Comparison of ENCODE assay signal across 8 cellular contexts in the genomic region with DNA sequence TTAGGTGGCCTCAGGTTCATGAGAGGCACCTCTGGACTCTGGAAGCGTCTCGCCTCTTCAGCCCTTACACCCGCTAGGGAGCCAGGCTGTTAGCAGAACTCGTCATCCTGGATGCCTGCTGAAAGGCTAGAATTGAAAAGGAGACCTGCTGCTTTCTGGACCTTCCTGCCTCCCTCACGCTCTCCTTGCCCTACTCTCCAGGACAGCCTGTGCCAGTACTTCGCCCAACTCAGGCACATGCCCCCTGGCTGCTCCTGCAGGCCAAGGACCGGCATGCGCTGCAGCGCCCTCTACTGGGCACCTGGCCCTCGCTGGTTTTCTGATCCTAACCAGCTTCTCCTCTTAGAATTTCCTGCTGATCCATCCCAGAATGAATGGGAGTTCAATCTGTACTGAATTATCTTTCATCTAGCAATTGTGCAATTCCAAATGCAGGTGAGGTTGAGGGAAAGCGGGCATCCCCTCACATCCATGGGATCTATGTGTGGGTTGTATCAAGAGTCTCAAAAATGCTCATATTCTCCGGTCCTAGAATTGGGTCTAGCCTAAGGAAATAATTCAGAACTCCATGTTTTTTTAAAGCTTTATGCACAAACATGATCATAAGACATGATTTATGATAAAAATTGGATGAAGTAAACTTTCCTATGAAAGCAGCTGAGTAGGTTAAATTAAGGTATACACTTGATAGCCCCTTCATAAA.
DNase-seq lines count a peak whose midpoint lies in the region; ATAC-seq and TF ChIP-seq lines count a peak whose summit lies in the region.

No MANE protein-coding gene starts in this region.

- no peaks in the 10 kb centered on the region for H3K9me3 Mint-ChIP-seq in activated CD4-positive, alpha-beta T cell treated with anti-CD3 and anti-CD28 coated beads, Interleukin-2, amount 10 ng/mL, durations not matched to agents 24 days and 14 days

- peak; percentile 55 for TF ChIP-seq CTCF in lung (IDR thresholded peaks at IDR 0.05; ENCODE audit: control extremely low read depth, extremely low read depth)

- no peak overlapping the region for H3K4me3 Mint-ChIP-seq in activated CD4-positive, alpha-beta T cell treated with anti-CD3 and anti-CD28 coated beads, Interleukin-2, amount 10 ng/mL, durations not matched to agents 24 days and 14 days

- no peak overlapping the region for H3K27ac ChIP-seq in lung (ENCODE audit: low read depth in 1 of 2, low read length in 1 of 2)

- peaks cover 25% of the 10 kb centered on the region for H3K36me3 Mint-ChIP-seq in activated CD4-positive, alpha-beta T cell treated with anti-CD3 and anti-CD28 coated beads, Interleukin-2, amount 10 ng/mL, durations not matched to agents 24 days and 14 days (ENCODE audit: low read depth)

- H3K27me3 Mint-ChIP-seq in activated CD4-positive, alpha-beta T cell treated with anti-CD3 and anti-CD28 coated beads, Interleukin-2, amount 10 ng/mL, durations not matched to agents 24 days and 14 days, result no peaks in the 10 kb centered on the region

- no peaks in the 10 kb centered on the region for H3K27me3 ChIP-seq in lung (ENCODE audit: control insufficient read depth, insufficient read depth)

- DNase-seq in NK-92 treated with Interleukin-12 subunit alpha and Interleukin-12 subunit beta, amount 100 ng/mL, for 24 hours (lab: John Stamatoyannopoulos, UW), result peak; percentile 37
- no peak for DNase-seq in NK-92 (lab: John Stamatoyannopoulos, UW; ENCODE audit: unreplicated experiment)
- DNase-seq in NCI-H2171 treated with DMSO at 0.1 percent for 48 hours (lab: John Stamatoyannopoulos, UW), result peak; percentile 49
- DNase-seq in activated CD4-positive, alpha-beta T cell treated with anti-CD3 and anti-CD28 coated beads, Interleukin-2, amount 10 ng/mL, durations not matched to agents 24 days and 14 days, result peak; percentile 92
- DNase-seq in cerebellum (ENCODE audit: low spot score), result peak; percentile 74
- peak; percentile 77 for DNase-seq in lung (ENCODE audit: low spot score)
- DNase-seq in stimulated activated CD8-positive, alpha-beta memory T cell treated with anti-CD3 and anti-CD28 coated beads, Interleukin-15, amount 100 ng/mL, for 4 hours (ENCODE audit: low read depth in 2 of 2), result peak; percentile 33 to 37

- no peaks in the 10 kb centered on the region for H3K9me3 ChIP-seq in lung (ENCODE audit: control insufficient read depth in 2 of 2, insufficient read depth in 1 of 2, low read length in 1 of 2)

- H3K4me1 Mint-ChIP-seq in activated CD4-positive, alpha-beta T cell treated with anti-CD3 and anti-CD28 coated beads, Interleukin-2, amount 10 ng/mL, durations not matched to agents 24 days and 14 days, result no peaks in the 10 kb centered on the region

- peaks cover 29 to 36% of the 10 kb centered on the region in 2 donors for H3K36me3 ChIP-seq in lung (ENCODE audit: control insufficient read depth in 2 of 2, insufficient read depth in 2 of 2, low read length in 2 of 2)

- peak overlapping the region; percentile 17 for H3K27ac Mint-ChIP-seq in activated CD4-positive, alpha-beta T cell treated with anti-CD3 and anti-CD28 coated beads, Interleukin-2, amount 10 ng/mL, durations not matched to agents 24 days and 14 days

- no peak overlapping the region for H3K4me3 ChIP-seq in lung

- intact Hi-C loops in activated CD4-positive, alpha-beta T cell treated with anti-CD3 and anti-CD28 coated beads, Interleukin-2, amount 10 ng/mL, durations not matched to agents 24 days and 14 days (cut with micrococcal nuclease), result no loop called here

- 73 to 77% methylated on average over 12 of the region's 12 CpGs for WGBS in lung, 2 donors

- H3K4me1 ChIP-seq in lung (ENCODE audit: control insufficient read depth in 2 of 2, insufficient read depth in 2 of 2, low read length in 2 of 2), result peaks cover 0 to 4% of the 10 kb centered on the region in 2 donors

- ATAC-seq in lung (ENCODE audit: insufficient read depth, low FRiP score), result no peak
- no peak for ATAC-seq in HG03025 (IDR thresholded peaks at IDR 0.05; ENCODE audit: low FRiP score, unreplicated experiment)
